In genomic region chr4:37603070-37603468, GRCh38 we compare ENCODE assay signal across 1 cellular context.
A peak's percentile ranks its signal among the peaks of the same experiment; 100 is the strongest.
TF ChIP-seq lines count a peak whose summit lies in the region.

No MANE protein-coding gene starts in this region.

TF ChIP-seq in HepG2, 621 proteins besides CTCF, POLR2A, EP300 and RAD21 (continued from another document):
- TF ChIP-seq ZXDC (CRISPR knock-in tag; IDR thresholded peaks at IDR 0.05) (no peak), FUBP1 (CRISPR knock-in tag; IDR thresholded peaks at IDR 0.05; ENCODE audit: borderline replicate concordance) (no peak), CENPBD1 (CRISPR knock-in tag; IDR thresholded peaks at IDR 0.05; ENCODE audit: borderline replicate concordance, low read depth) (no peak), PCBP2 (optimal IDR thresholded peaks at IDR 0.05; ENCODE audit: low read depth, low read length, poor library complexity, severe bottlenecking) (no peak), ATF2 (CRISPR knock-in tag; IDR thresholded peaks at IDR 0.05) (0 out of 2 replicates have a peak, but pooled peaks have one; percentile 22), UBTF (CRISPR knock-in tag; IDR thresholded peaks at IDR 0.05) (no peak), ZNF740 (CRISPR knock-in tag; IDR thresholded peaks at IDR 0.05) (peak; percentile 56; the same call in 1 of the 2 replicates), TGIF2 (CRISPR knock-in tag; IDR thresholded peaks at IDR 0.05) (no peak), SRSF4 (IDR thresholded peaks at IDR 0.05; ENCODE audit: low read depth, low read length, poor library complexity, severe bottlenecking) (no peak), ZNF160 (CRISPR knock-in tag; IDR thresholded peaks at IDR 0.05) (no peak), ZNF451 (CRISPR knock-in tag; IDR thresholded peaks at IDR 0.05) (no peak), NCOA5 (CRISPR knock-in tag; IDR thresholded peaks at IDR 0.05) (no peak), MLX (CRISPR knock-in tag; IDR thresholded peaks at IDR 0.05) (no peak), GATAD2A (CRISPR knock-in tag; IDR thresholded peaks at IDR 0.05) (0 out of 2 replicates have a peak, but pooled peaks have one; percentile 36), ZNF263 (CRISPR knock-in tag; IDR thresholded peaks at IDR 0.05) (peak; percentile 46), JUN (CRISPR knock-in tag; IDR thresholded peaks at IDR 0.05) (no peak), ZBTB7B (CRISPR knock-in tag; IDR thresholded peaks at IDR 0.05) (no peak), ZSCAN5A (CRISPR knock-in tag; IDR thresholded peaks at IDR 0.05; ENCODE audit: borderline replicate concordance) (no peak), CCDC6 (CRISPR knock-in tag; IDR thresholded peaks at IDR 0.05) (no peak), STAT5B (CRISPR knock-in tag; IDR thresholded peaks at IDR 0.05) (no peak), MXD3 (CRISPR knock-in tag; IDR thresholded peaks at IDR 0.05) (no peak), ZBTB26 (CRISPR knock-in tag; IDR thresholded peaks at IDR 0.05; ENCODE audit: borderline replicate concordance) (0 out of 2 replicates have a peak, but pooled peaks have one; percentile 26), FOXP4 (CRISPR knock-in tag; IDR thresholded peaks at IDR 0.05) (no peak), ZMYM4 (CRISPR knock-in tag; IDR thresholded peaks at IDR 0.05) (peak; percentile 28; the same call in 1 of the 2 replicates), SP5 (CRISPR knock-in tag; IDR thresholded peaks at IDR 0.05; ENCODE audit: borderline replicate concordance, low read depth) (no peak), SOX13 (IDR thresholded peaks at IDR 0.05) (no peak), SOX13 (CRISPR knock-in tag; conservative IDR thresholded peaks at IDR 0.05 in 1 of 2, IDR thresholded peaks at IDR 0.05 in 1 of 2) (0 out of 4 replicates have a peak, but pooled peaks of 1 of the 2 experiments have one; percentile 18), ISX (CRISPR knock-in tag; conservative IDR thresholded peaks at IDR 0.05) (no peak), ZNF205 (CRISPR knock-in tag; IDR thresholded peaks at IDR 0.05) (no peak), HMGXB4 (CRISPR knock-in tag; IDR thresholded peaks at IDR 0.05; ENCODE audit: borderline replicate concordance in 1 of 2, low read depth in 1 of 2) (peak in 1 of 2 experiments; percentile 55; a peak in 1 of 4 replicates), ZNF121 (CRISPR knock-in tag; IDR thresholded peaks at IDR 0.05) (no peak)
